ENCODE assay signal across 28 cellular contexts in genomic region chr2:68870215-68870614, GRCh38. TPM values are rescaled to one million over a fixed set of nuclear protein-coding genes. Genes with fewer than 3 reads are reported as not detected.
DNase-seq lines count a peak whose midpoint lies in the region; ATAC-seq, FAIRE-seq and TF ChIP-seq lines count a peak whose summit lies in the region.
"Had no signal": no experiment of that assay in that cellular context is flagged by ENCODE, and none has a peak within 500 bp of the region (broad histone marks: within the 10 kb centered on the region; RNA-seq: fewer than 3 reads in every experiment).

No MANE protein-coding gene starts in this region.

- in situ Hi-C loops in K562 (cut with MboI): no loop called here

- peak overlapping the region; percentile 7; the same call in 1 of the 2 replicates for H2AFZ ChIP-seq in K562 (ENCODE audit: low read depth, low read length)
- H2AFZ ChIP-seq: PC-9 had no signal

- ATAC-seq in K562 (0 out of 3 replicates have a peak, but pooled peaks have one; percentile 44), right lobe of liver (peak in 2 of 4 donors; percentile 28 to 32), HG03378 (IDR thresholded peaks at IDR 0.05; ENCODE audit: unreplicated experiment) (no peak)
- no peak for ATAC-seq in stimulated activated effector memory CD8-positive, alpha-beta T cell treated with anti-CD3 and anti-CD28 coated beads, Interleukin-12 subunit alpha, Interleukin-12 subunit beta, amount 100 ng/mL, for 72 hours
- ATAC-seq: activated naive CD8-positive, alpha-beta T cell treated with anti-CD3 and anti-CD28 coated beads, Interleukin-2, amount 50 U/mL, for 24 hours; left colon; T-cell had no signal

- H3K4me3 Mint-ChIP-seq in stimulated activated effector memory CD8-positive, alpha-beta T cell treated with anti-CD3 and anti-CD28 coated beads, Interleukin-12 subunit alpha, Interleukin-12 subunit beta, amount 100 ng/mL, for 72 hours: no peak overlapping the region
- H3K4me3 Mint-ChIP-seq: activated naive CD8-positive, alpha-beta T cell treated with anti-CD3 and anti-CD28 coated beads, Interleukin-2, amount 50 U/mL, for 24 hours; brain; neural crest cell; T-cell had no signal

- DNase-seq in NCI-H1417 (lab: John Stamatoyannopoulos, UW): peak in 2 of 3 experiments; percentile 6 to 56
- no peak for DNase-seq in NCI-H1417 treated with DMSO at 0.1 percent for 48 hours (lab: John Stamatoyannopoulos, UW)
- DNase-seq in M059J (ENCODE audit: low read depth): peak; percentile 61
- DNase-seq in K562 (ENCODE audit: extremely low read depth in 1 of 4, low spot score in 3 of 4): peak in 1 of 4 experiments; percentile 54
- DNase-seq in right lobe of liver: no peak
- DNase-seq in NCI-H2107 treated with DMSO at 0.1 percent for 48 hours (lab: John Stamatoyannopoulos, UW; ENCODE audit: unreplicated experiment): no peak
- DNase-seq in stimulated activated effector memory CD8-positive, alpha-beta T cell treated with anti-CD3 and anti-CD28 coated beads, Interleukin-12 subunit alpha, Interleukin-12 subunit beta, amount 100 ng/mL, for 72 hours (ENCODE audit: low spot score in 2 of 2): no peak
- DNase-seq: activated CD4-positive, alpha-beta T cell treated with anti-CD3 and anti-CD28 coated beads for 4 hours; activated effector memory CD4-positive, alpha-beta T cell treated with Interleukin-2 at 50 U/mL for 16 hours; activated naive CD8-positive, alpha-beta T cell treated with anti-CD3 and anti-CD28 coated beads, Interleukin-2, amount 50 U/mL, for 24 hours; left colon; MM.1S; NCI-H1694; PC-9; SIG-M5; stimulated activated CD4-positive, alpha-beta T cell treated with anti-CD3 and anti-CD28 coated beads, Interleukin-1b, Interleukin-23, amount 100 ng/mL, for 48 hours; T-cell had no signal

- TF ChIP-seq POLR2A in K562 (conservative IDR thresholded peaks at IDR 0.05): no peak
- TF ChIP-seq POLR2A in right lobe of liver (IDR thresholded peaks at IDR 0.05): no peak

- H3K36me3 Mint-ChIP-seq in stimulated activated effector memory CD8-positive, alpha-beta T cell treated with anti-CD3 and anti-CD28 coated beads, Interleukin-12 subunit alpha, Interleukin-12 subunit beta, amount 100 ng/mL, for 72 hours: no peaks in the 10 kb centered on the region
- H3K36me3 Mint-ChIP-seq: brain, T-cell had no signal

- no peak for TF ChIP-seq CTCF in K562 (IDR thresholded peaks at IDR 0.05 in 2 of 3, conservative IDR thresholded peaks at IDR 0.05 in 1 of 3; ENCODE audit: insufficient read depth in 2 of 3, low read depth in 1 of 3, low read length in 3 of 3)
- TF ChIP-seq CTCF in right lobe of liver (IDR thresholded peaks at IDR 0.05): no peak

- no peaks in the 10 kb centered on the region for H3K79me2 ChIP-seq in K562 (ENCODE audit: control insufficient read depth, insufficient read depth, low read length)

- H3K9me3 ChIP-seq in K562 (replicated peaks; ENCODE audit: control insufficient read depth, insufficient read depth, low read depth, low read length) (no peaks in the 10 kb centered on the region), right lobe of liver (no peaks in the 10 kb centered on the region)
- H3K9me3 ChIP-seq: prostate gland had no signal

- peak; percentile 56 for FAIRE-seq in K562 (lab: Jason Lieb, UNC)
- FAIRE-seq: H1 had no signal

- H3K9me3 Mint-ChIP-seq in stimulated activated effector memory CD8-positive, alpha-beta T cell treated with anti-CD3 and anti-CD28 coated beads, Interleukin-12 subunit alpha, Interleukin-12 subunit beta, amount 100 ng/mL, for 72 hours: no peaks in the 10 kb centered on the region
- H3K9me3 Mint-ChIP-seq: activated naive CD8-positive, alpha-beta T cell treated with anti-CD3 and anti-CD28 coated beads, Interleukin-2, amount 50 U/mL, for 24 hours; brain; neural crest cell; T-cell had no signal

- no peaks in the 10 kb centered on the region for H4K20me1 ChIP-seq in K562 (replicated peaks; ENCODE audit: control insufficient read depth, insufficient read depth, low read length)

- H3K4me1 ChIP-seq in K562 (replicated peaks in 1 of 2; ENCODE audit: control insufficient read depth in 2 of 2, insufficient read depth in 2 of 2, low read length in 2 of 2): peaks cover 0 to 12% of the 10 kb centered on the region in 2 experiments; a peak in 3 of 5 replicates
- H3K4me1 ChIP-seq in right lobe of liver: no peaks in the 10 kb centered on the region
- H3K4me1 ChIP-seq: prostate gland had no signal

- H3K36me3 ChIP-seq in K562 (ENCODE audit: control insufficient read depth, insufficient read depth, low read length) (no peaks in the 10 kb centered on the region), right lobe of liver (no peaks in the 10 kb centered on the region)
- H3K36me3 ChIP-seq: prostate gland had no signal

- H3K4me1 Mint-ChIP-seq in stimulated activated effector memory CD8-positive, alpha-beta T cell treated with anti-CD3 and anti-CD28 coated beads, Interleukin-12 subunit alpha, Interleukin-12 subunit beta, amount 100 ng/mL, for 72 hours: no peaks in the 10 kb centered on the region
- H3K4me1 Mint-ChIP-seq: brain, neural crest cell had no signal

- POLR2A ChIA-PET in K562 (lab: Yijun Ruan, JAX): interaction anchor here (0.6 to 1.4 kb wide), 5 partner anchors 9 to 19 kb away, joined by 3 to 6 read pairs (median 4); no protein-coding TSS in a partner anchor

- no peak overlapping the region for H3K4me2 ChIP-seq in K562 (ENCODE audit: insufficient read depth, low read length)
- H3K4me2 ChIP-seq: PC-9 had no signal

- H3K9ac ChIP-seq in K562 (ENCODE audit: insufficient read depth in 1 of 2, low read depth in 2 of 2, low read length in 2 of 2): no peak overlapping the region

- H3K27me3 ChIP-seq in K562 (ENCODE audit: control insufficient read depth in 2 of 2, insufficient read depth in 2 of 2, low read length in 2 of 2) (no peaks in the 10 kb centered on the region), right lobe of liver (no peaks in the 10 kb centered on the region)

- no peak for TF ChIP-seq RAD21 in K562 (CRISPR knock-in tag; conservative IDR thresholded peaks at IDR 0.05 in 1 of 2, IDR thresholded peaks at IDR 0.05 in 1 of 2)

- CTCF ChIA-PET in K562 (lab: Yijun Ruan, JAX; ENCODE audit: low intra/inter-chr PET ratio): no interaction called here

- no peak overlapping the region for H3K27ac ChIP-seq in K562 (ENCODE audit: extremely low read depth, low read depth, low read length)
- H3K27ac ChIP-seq in right lobe of liver: no peak overlapping the region
- H3K27ac ChIP-seq: PC-9, prostate gland had no signal

- no peak overlapping the region for H3K4me3 ChIP-seq in K562
- peak overlapping the region in 2 of 3 donors; percentile 9 to 14 for H3K4me3 ChIP-seq in right lobe of liver
- H3K4me3 ChIP-seq: PC-9, prostate gland had no signal

- H3K27ac Mint-ChIP-seq in stimulated activated effector memory CD8-positive, alpha-beta T cell treated with anti-CD3 and anti-CD28 coated beads, Interleukin-12 subunit alpha, Interleukin-12 subunit beta, amount 100 ng/mL, for 72 hours: no peak overlapping the region
- H3K27ac Mint-ChIP-seq: activated naive CD8-positive, alpha-beta T cell treated with anti-CD3 and anti-CD28 coated beads, Interleukin-2, amount 50 U/mL, for 24 hours; brain; T-cell had no signal

- TF ChIP-seq EP300 in K562 (IDR thresholded peaks at IDR 0.05; ENCODE audit: low read length): peak; percentile 51

- no TSS peak for BruUV-seq in K562 (replicated peaks; lab: Mats Ljungman, UMichigan)

- H3K9me1 ChIP-seq in K562 (ENCODE audit: control insufficient read depth, insufficient read depth, low read length): no peaks in the 10 kb centered on the region

- 5% methylated on average over 2 of the region's 2 CpGs for WGBS in K562 (ENCODE audit: insufficient coverage, low coverage, missing lambda C conversion rate)
- WGBS in right lobe of liver (ENCODE audit: insufficient coverage, low coverage, low lambda C conversion rate, missing lambda C conversion rate): 52% methylated on average over 2 of the region's 2 CpGs

- intact Hi-C loops in K562 (cut with micrococcal nuclease) (no loop called here), right lobe of liver (cut with DNase I) (no loop called here)

TF ChIP-seq in K562, 482 proteins besides CTCF, POLR2A, EP300 and RAD21 (continues in another document):
- TF ChIP-seq ELF1 (tag; IDR thresholded peaks at IDR 0.05): peak; percentile 64
- 0 out of 2 replicates have a peak, but pooled peaks have one; percentile 21 for TF ChIP-seq ZNF766 (CRISPR knock-in tag; conservative IDR thresholded peaks at IDR 0.05)
- TF ChIP-seq NFATC3 (IDR thresholded peaks at IDR 0.05): no peak; the same call in 1 of the 2 replicates
- no peak for TF ChIP-seq SMARCA5 (IDR thresholded peaks at IDR 0.05)
- TF ChIP-seq JUND (IDR thresholded peaks at IDR 0.05; ENCODE audit: borderline replicate concordance, low read depth, low read length): no peak
- TF ChIP-seq JUND (tag; IDR thresholded peaks at IDR 0.05; ENCODE audit: borderline replicate concordance, low read depth, low read length): peak; percentile 56; the same call in 2 of the 3 replicates
- peak; percentile 37; the same call in 1 of the 2 replicates for TF ChIP-seq NFRKB (IDR thresholded peaks at IDR 0.05; ENCODE audit: low read depth)

RNA-seq across cellular contexts. Expression of gene BMP10, which starts 1.0 kb away (rescaled TPM):
- total RNA-seq in M059J (2014; rRNA removed; shearing (Covaris generic)): not detected in 2 replicates
- total RNA-seq in K562 (2011; cell fraction: chromatin; rRNA removed; ENCODE audit: low replicate concordance): 0.86 and 1.8 TPM in 2 replicates
- 1.1 and 1.3 TPM in 2 replicates for total RNA-seq in K562 (2011; cell fraction: nucleolus; rRNA removed)
- 1.6 and 2.1 TPM in 2 replicates for total RNA-seq in K562 (2011; cell fraction: nucleoplasm; rRNA removed)
- total RNA-seq in K562 (2014; rRNA removed): 0.59 and 0.69 TPM in 2 replicates
- total RNA-seq in K562 (2014; rRNA removed; fragmentation: Illumina TruSeq; extraction: Trizol): 0.73 and 1.3 TPM in 2 replicates
- 0.43 and 0.45 TPM in 2 replicates for total RNA-seq in K562 (2015; rRNA removed; fragmentation: Illumina TruSeq; extraction: Trizol)
- 0.89 and 0.91 TPM in 2 replicates for total RNA-seq in K562 (2021)
- 0.18 and 0.40 TPM in 2 replicates for polyA plus RNA-seq in K562 (2011; rRNA removed)
- 0.16 and 0.21 TPM in 2 replicates for polyA plus RNA-seq in K562 (2011; cell fraction: cytosol; rRNA removed)
- 0.18 and 0.81 TPM in 2 replicates for polyA plus RNA-seq in K562 (2011; cell fraction: nucleus; rRNA removed)
- polyA plus RNA-seq in K562 (2012): 0.50 and 0.60 TPM in 2 replicates
- polyA plus RNA-seq in K562 (2014; fragmentation: Illumina TruSeq; extraction: Trizol): 0.73 and 1.2 TPM in 2 replicates
- under 1 TPM; 0.11 to 0.29 TPM for polyA plus RNA-seq in K562 (2014; fragmentation: Nextera tagmentation; extraction: Ambion mirVana)
- polyA plus RNA-seq in K562 (2014; rRNA removed): 0.15 and 1.1 TPM in 2 replicates
- polyA minus RNA-seq in K562 (2011; rRNA and poly(A)+ RNA removed): 0.27 and 1.6 TPM in 2 replicates
- polyA minus RNA-seq in K562 (2011; cell fraction: cytosol; rRNA and poly(A)+ RNA removed): 1.5 TPM in 1 of 2 replicates, not detected in the other
- 0.22 and 1.3 TPM in 2 replicates for polyA minus RNA-seq in K562 (2011; cell fraction: nucleus; rRNA and poly(A)+ RNA removed)
- 10 to 100 TPM in 1 of 6 experiments, 1 to 10 TPM in 5; 4.0 to 15.4 (median 6.0) TPM for total RNA-seq in right lobe of liver
- total RNA-seq: A673, fibroblast of lung, G401, H1, left colon, neural crest cell, PC-9, prostate gland, skeletal muscle tissue, T-cell, urinary bladder had no signal
- polyA plus RNA-seq: BJ, fibroblast of lung, H1, urinary bladder had no signal

Comparison
In these comparisons a context has a peak if more than half of its experiments do, and no peak if none do; other contexts are left out.
1. DNase-seq: peak in NCI-H1417 (2 of 3) and M059J (single experiment); none in NCI-H1417 treated with DMSO at 0.1 percent for 48 hours (single experiment), right lobe of liver (0 of 3), NCI-H2107 treated with DMSO at 0.1 percent for 48 hours (single experiment) and stimulated activated effector memory CD8-positive, alpha-beta T cell treated with anti-CD3 and anti-CD28 coated beads, Interleukin-12 subunit alpha, Interleukin-12 subunit beta, amount 100 ng/mL, for 72 hours (0 of 2).